ENCODE assay signal across 1 cellular context in the genomic region with DNA sequence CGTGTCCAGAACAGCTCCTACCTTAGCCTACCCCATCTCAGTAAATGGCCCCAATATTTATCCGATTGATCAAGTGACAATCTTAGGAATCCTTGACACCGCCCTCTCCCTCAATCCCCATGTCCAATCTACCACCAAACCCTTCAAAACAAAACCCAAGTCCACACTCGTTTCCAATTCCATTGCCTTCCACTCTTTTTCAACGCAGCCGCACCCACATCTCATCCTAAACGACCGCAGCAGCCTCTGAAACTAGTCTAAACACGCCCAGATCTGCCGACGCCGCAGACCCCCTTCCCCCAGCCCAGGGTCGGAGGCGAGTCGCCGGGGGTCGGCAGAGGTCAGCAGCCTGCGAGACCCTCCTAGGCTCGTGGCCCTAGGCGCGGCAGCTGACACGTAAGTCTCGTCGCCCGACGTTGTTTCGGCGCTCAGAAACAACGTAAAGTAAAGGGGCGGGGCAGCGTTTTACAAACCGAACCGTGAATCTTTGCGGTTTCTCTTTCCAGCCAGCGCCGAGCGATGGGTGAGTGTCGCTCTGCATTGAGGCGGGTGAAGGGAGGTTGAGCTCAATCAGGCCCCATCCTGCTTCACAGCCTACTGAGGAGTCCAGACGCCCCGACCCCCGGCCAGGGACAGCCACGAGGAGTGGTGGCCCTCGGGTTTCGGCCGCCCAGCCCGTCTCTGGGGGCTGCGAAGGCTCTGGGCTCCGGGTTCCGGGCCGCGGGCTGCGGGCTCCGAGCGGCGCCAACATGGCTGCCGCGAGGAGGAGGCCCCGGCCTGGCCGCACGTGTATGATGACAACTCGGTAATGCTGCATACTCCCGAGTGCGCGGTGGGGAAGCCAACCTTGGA.
TF ChIP-seq lines count a peak whose summit lies in the region.

A gene (plus strand): TSS at position 463 of the 852 bp plus-strand sequence. CDS start 57 bp downstream, at position 520.

TF ChIP-seq in HepG2, 621 proteins besides CTCF, POLR2A, EP300 and RAD21 (continued from another document and continues in another):
- TF ChIP-seq, protein P1, sequence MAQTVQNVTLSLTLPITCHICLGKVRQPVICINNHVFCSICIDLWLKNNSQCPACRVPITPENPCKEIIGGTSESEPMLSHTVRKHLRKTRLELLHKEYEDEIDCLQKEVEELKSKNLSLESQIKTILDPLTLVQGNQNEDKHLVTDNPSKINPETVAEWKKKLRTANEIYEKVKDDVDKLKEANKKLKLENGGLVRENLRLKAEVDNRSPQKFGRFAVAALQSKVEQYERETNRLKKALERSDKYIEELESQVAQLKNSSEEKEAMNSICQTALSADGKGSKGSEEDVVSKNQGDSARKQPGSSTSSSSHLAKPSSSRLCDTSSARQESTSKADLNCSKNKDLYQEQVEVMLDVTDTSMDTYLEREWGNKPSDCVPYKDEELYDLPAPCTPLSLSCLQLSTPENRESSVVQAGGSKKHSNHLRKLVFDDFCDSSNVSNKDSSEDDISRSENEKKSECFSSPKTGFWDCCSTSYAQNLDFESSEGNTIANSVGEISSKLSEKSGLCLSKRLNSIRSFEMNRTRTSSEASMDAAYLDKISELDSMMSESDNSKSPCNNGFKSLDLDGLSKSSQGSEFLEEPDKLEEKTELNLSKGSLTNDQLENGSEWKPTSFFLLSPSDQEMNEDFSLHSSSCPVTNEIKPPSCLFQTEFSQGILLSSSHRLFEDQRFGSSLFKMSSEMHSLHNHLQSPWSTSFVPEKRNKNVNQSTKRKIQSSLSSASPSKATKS (CRISPR knock-in tag; IDR thresholded peaks at IDR 0.05), result peak; percentile 89; the same call in 1 of the 2 replicates
- TF ChIP-seq ZNF616 (CRISPR knock-in tag; IDR thresholded peaks at IDR 0.05; ENCODE audit: low read depth) (peak; percentile 5; the same call in 1 of the 2 replicates), ZFX (CRISPR knock-in tag; IDR thresholded peaks at IDR 0.05; ENCODE audit: low read depth) (peak; percentile 95), FOXA1 (IDR thresholded peaks at IDR 0.05) (no peak), FOXA1 (CRISPR knock-in tag; IDR thresholded peaks at IDR 0.05) (peak; percentile 48), MAF1 (CRISPR knock-in tag; IDR thresholded peaks at IDR 0.05; ENCODE audit: borderline replicate concordance) (no peak; the same call in none of the 2 replicates), ZNF737 (CRISPR knock-in tag; IDR thresholded peaks at IDR 0.05; ENCODE audit: borderline replicate concordance) (no peak), NR2F2 (IDR thresholded peaks at IDR 0.05; ENCODE audit: borderline replicate concordance, low read depth) (peak; percentile 78), ZFP36L2 (CRISPR knock-in tag; IDR thresholded peaks at IDR 0.05) (no peak; the same call in 1 of the 2 replicates), GATAD2A (CRISPR knock-in tag; IDR thresholded peaks at IDR 0.05) (peak; percentile 86), ZNF546 (CRISPR knock-in tag; conservative IDR thresholded peaks at IDR 0.05) (no peak), ZNF296 (CRISPR knock-in tag; conservative IDR thresholded peaks at IDR 0.05) (no peak), RBFOX2 (IDR thresholded peaks at IDR 0.05; ENCODE audit: low read depth, low read length) (peak; percentile 99), RORA (CRISPR knock-in tag; IDR thresholded peaks at IDR 0.05) (no peak), RBM39 (IDR thresholded peaks at IDR 0.05; ENCODE audit: low read depth, low read length, poor library complexity, severe bottlenecking) (peak; percentile 99), SIN3A (IDR thresholded peaks at IDR 0.05; ENCODE audit: borderline replicate concordance, low read depth, low read length) (peak; percentile 89; the same call in 1 of the 2 replicates), MED1 (CRISPR knock-in tag; IDR thresholded peaks at IDR 0.05) (peak; percentile 90), CHD4 (IDR thresholded peaks at IDR 0.05; ENCODE audit: borderline replicate concordance, low read length) (peak; percentile 69; the same call in 1 of the 2 replicates), ZNF629 (CRISPR knock-in tag; conservative IDR thresholded peaks at IDR 0.05) (no peak; the same call in 1 of the 2 replicates), ZNF101 (CRISPR knock-in tag; IDR thresholded peaks at IDR 0.05; ENCODE audit: borderline replicate concordance, low read depth) (peak; percentile 56; the same call in 1 of the 2 replicates), PHB2 (IDR thresholded peaks at IDR 0.05; ENCODE audit: partially characterized antibody) (no peak), KAT2B (IDR thresholded peaks at IDR 0.05; ENCODE audit: borderline replicate concordance, low read depth, low read length) (no peak), ZNF605 (CRISPR knock-in tag; IDR thresholded peaks at IDR 0.05) (peak; percentile 92), HNRNPK (IDR thresholded peaks at IDR 0.05; ENCODE audit: low read depth, low read length, poor library complexity, severe bottlenecking) (no peak), NCOA1 (CRISPR knock-in tag; IDR thresholded peaks at IDR 0.05) (no peak), CBX5 (CRISPR knock-in tag; IDR thresholded peaks at IDR 0.05; ENCODE audit: borderline replicate concordance) (peak; percentile 57; the same call in 1 of the 2 replicates), ZNF24 (IDR thresholded peaks at IDR 0.05) (no peak), TOPORS (CRISPR knock-in tag; IDR thresholded peaks at IDR 0.05) (no peak), TCF7L2 (IDR thresholded peaks at IDR 0.05; ENCODE audit: low read depth, low read length) (no peak)
- TF ChIP-seq, protein P2, sequence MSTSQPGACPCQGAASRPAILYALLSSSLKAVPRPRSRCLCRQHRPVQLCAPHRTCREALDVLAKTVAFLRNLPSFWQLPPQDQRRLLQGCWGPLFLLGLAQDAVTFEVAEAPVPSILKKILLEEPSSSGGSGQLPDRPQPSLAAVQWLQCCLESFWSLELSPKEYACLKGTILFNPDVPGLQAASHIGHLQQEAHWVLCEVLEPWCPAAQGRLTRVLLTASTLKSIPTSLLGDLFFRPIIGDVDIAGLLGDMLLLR (CRISPR knock-in tag; IDR thresholded peaks at IDR 0.05), result 0 out of 2 replicates have a peak, but pooled peaks have one; percentile 22
- TF ChIP-seq, protein P3, sequence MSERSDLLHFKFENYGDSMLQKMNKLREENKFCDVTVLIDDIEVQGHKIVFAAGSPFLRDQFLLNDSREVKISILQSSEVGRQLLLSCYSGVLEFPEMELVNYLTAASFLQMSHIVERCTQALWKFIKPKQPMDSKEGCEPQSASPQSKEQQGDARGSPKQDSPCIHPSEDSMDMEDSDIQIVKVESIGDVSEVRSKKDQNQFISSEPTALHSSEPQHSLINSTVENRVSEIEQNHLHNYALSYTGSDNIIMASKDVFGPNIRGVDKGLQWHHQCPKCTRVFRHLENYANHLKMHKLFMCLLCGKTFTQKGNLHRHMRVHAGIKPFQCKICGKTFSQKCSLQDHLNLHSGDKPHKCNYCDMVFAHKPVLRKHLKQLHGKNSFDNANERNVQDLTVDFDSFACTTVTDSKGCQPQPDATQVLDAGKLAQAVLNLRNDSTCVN (CRISPR knock-in tag; IDR thresholded peaks at IDR 0.05; ENCODE audit: borderline replicate concordance), result peak; percentile 67; the same call in 1 of the 2 replicates
- TF ChIP-seq, protein P4, sequence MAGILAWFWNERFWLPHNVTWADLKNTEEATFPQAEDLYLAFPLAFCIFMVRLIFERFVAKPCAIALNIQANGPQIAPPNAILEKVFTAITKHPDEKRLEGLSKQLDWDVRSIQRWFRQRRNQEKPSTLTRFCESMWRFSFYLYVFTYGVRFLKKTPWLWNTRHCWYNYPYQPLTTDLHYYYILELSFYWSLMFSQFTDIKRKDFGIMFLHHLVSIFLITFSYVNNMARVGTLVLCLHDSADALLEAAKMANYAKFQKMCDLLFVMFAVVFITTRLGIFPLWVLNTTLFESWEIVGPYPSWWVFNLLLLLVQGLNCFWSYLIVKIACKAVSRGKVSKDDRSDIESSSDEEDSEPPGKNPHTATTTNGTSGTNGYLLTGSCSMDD (CRISPR knock-in tag; IDR thresholded peaks at IDR 0.05), result peak; percentile 50; the same call in 1 of the 2 replicates
- TF ChIP-seq, protein P5, sequence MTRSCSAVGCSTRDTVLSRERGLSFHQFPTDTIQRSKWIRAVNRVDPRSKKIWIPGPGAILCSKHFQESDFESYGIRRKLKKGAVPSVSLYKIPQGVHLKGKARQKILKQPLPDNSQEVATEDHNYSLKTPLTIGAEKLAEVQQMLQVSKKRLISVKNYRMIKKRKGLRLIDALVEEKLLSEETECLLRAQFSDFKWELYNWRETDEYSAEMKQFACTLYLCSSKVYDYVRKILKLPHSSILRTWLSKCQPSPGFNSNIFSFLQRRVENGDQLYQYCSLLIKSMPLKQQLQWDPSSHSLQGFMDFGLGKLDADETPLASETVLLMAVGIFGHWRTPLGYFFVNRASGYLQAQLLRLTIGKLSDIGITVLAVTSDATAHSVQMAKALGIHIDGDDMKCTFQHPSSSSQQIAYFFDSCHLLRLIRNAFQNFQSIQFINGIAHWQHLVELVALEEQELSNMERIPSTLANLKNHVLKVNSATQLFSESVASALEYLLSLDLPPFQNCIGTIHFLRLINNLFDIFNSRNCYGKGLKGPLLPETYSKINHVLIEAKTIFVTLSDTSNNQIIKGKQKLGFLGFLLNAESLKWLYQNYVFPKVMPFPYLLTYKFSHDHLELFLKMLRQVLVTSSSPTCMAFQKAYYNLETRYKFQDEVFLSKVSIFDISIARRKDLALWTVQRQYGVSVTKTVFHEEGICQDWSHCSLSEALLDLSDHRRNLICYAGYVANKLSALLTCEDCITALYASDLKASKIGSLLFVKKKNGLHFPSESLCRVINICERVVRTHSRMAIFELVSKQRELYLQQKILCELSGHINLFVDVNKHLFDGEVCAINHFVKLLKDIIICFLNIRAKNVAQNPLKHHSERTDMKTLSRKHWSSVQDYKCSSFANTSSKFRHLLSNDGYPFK (CRISPR knock-in tag; IDR thresholded peaks at IDR 0.05; ENCODE audit: borderline replicate concordance), result peak; percentile 84
- TF ChIP-seq, protein P6, sequence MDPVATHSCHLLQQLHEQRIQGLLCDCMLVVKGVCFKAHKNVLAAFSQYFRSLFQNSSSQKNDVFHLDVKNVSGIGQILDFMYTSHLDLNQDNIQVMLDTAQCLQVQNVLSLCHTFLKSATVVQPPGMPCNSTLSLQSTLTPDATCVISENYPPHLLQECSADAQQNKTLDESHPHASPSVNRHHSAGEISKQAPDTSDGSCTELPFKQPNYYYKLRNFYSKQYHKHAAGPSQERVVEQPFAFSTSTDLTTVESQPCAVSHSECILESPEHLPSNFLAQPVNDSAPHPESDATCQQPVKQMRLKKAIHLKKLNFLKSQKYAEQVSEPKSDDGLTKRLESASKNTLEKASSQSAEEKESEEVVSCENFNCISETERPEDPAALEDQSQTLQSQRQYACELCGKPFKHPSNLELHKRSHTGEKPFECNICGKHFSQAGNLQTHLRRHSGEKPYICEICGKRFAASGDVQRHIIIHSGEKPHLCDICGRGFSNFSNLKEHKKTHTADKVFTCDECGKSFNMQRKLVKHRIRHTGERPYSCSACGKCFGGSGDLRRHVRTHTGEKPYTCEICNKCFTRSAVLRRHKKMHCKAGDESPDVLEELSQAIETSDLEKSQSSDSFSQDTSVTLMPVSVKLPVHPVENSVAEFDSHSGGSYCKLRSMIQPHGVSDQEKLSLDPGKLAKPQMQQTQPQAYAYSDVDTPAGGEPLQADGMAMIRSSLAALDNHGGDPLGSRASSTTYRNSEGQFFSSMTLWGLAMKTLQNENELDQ (CRISPR knock-in tag; IDR thresholded peaks at IDR 0.05; ENCODE audit: borderline replicate concordance), result no peak
- TF ChIP-seq, protein P7, sequence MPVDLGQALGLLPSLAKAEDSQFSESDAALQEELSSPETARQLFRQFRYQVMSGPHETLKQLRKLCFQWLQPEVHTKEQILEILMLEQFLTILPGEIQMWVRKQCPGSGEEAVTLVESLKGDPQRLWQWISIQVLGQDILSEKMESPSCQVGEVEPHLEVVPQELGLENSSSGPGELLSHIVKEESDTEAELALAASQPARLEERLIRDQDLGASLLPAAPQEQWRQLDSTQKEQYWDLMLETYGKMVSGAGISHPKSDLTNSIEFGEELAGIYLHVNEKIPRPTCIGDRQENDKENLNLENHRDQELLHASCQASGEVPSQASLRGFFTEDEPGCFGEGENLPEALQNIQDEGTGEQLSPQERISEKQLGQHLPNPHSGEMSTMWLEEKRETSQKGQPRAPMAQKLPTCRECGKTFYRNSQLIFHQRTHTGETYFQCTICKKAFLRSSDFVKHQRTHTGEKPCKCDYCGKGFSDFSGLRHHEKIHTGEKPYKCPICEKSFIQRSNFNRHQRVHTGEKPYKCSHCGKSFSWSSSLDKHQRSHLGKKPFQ (CRISPR knock-in tag; IDR thresholded peaks at IDR 0.05; ENCODE audit: insufficient replicate concordance), result no peak
- TF ChIP-seq, protein P8, sequence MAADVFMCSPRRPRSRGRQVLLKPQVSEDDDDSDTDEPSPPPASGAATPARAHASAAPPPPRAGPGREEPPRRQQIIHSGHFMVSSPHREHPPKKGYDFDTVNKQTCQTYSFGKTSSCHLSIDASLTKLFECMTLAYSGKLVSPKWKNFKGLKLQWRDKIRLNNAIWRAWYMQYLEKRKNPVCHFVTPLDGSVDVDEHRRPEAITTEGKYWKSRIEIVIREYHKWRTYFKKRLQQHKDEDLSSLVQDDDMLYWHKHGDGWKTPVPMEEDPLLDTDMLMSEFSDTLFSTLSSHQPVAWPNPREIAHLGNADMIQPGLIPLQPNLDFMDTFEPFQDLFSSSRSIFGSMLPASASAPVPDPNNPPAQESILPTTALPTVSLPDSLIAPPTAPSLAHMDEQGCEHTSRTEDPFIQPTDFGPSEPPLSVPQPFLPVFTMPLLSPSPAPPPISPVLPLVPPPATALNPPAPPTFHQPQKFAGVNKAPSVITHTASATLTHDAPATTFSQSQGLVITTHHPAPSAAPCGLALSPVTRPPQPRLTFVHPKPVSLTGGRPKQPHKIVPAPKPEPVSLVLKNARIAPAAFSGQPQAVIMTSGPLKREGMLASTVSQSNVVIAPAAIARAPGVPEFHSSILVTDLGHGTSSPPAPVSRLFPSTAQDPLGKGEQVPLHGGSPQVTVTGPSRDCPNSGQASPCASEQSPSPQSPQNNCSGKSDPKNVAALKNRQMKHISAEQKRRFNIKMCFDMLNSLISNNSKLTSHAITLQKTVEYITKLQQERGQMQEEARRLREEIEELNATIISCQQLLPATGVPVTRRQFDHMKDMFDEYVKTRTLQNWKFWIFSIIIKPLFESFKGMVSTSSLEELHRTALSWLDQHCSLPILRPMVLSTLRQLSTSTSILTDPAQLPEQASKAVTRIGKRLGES (CRISPR knock-in tag; IDR thresholded peaks at IDR 0.05; ENCODE audit: borderline replicate concordance), result no peak; the same call in 1 of the 2 replicates
- TF ChIP-seq, protein P9, sequence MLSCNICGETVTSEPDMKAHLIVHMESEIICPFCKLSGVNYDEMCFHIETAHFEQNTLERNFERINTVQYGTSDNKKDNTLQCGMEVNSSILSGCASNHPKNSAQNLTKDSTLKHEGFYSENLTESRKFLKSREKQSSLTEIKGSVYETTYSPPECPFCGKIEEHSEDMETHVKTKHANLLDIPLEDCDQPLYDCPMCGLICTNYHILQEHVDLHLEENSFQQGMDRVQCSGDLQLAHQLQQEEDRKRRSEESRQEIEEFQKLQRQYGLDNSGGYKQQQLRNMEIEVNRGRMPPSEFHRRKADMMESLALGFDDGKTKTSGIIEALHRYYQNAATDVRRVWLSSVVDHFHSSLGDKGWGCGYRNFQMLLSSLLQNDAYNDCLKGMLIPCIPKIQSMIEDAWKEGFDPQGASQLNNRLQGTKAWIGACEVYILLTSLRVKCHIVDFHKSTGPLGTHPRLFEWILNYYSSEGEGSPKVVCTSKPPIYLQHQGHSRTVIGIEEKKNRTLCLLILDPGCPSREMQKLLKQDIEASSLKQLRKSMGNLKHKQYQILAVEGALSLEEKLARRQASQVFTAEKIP (CRISPR knock-in tag; IDR thresholded peaks at IDR 0.05; ENCODE audit: borderline replicate concordance), result no peak
